ENCODE assay signal across 7 cellular contexts in genomic region chrX:47129879-47130358, GRCh38. TPM values are rescaled to one million over a fixed set of nuclear protein-coding genes. Genes with fewer than 3 reads are reported as not detected.
DNase-seq lines count a peak whose midpoint lies in the region; ATAC-seq and TF ChIP-seq lines count a peak whose summit lies in the region.

No MANE protein-coding gene starts in this region.

- H3K36me3 ChIP-seq in HCT116 (ENCODE audit: control insufficient read depth in 1 of 2, insufficient read depth in 2 of 2, low read length in 2 of 2) (no peaks in the 10 kb centered on the region), skeletal muscle tissue (ENCODE audit: control insufficient read depth in 3 of 3, insufficient read depth in 3 of 3, low read length in 3 of 3) (no peaks in the 10 kb centered on the region)

- H2AFZ ChIP-seq in HCT116 (ENCODE audit: low read depth, low read length, poor library complexity, severe bottlenecking): no peak overlapping the region

- H3K36me3 Mint-ChIP-seq in T-cell: no peaks in the 10 kb centered on the region

- CTCF ChIA-PET in HCT116 (lab: Charles Lee) (interaction anchor here (2.2 kb wide), 1 partner anchor 15 kb away, joined by 8 read pairs; the partner anchor contains the start of genes NDUFB11 and RBM10), T-cell (lab: Charles Lee) (interaction anchor here (0.5 to 1.5 kb wide), 3 partner anchors 15 to 695 kb away, joined by 3 to 6 read pairs (median 3); partner anchors contain the start of gene NDUFB11 (in 1 of the 2))

- H3K9me2 ChIP-seq in HCT116 (ENCODE audit: insufficient read depth): no peaks in the 10 kb centered on the region

- H3K27me3 ChIP-seq in HCT116 (ENCODE audit: insufficient read depth, low read length) (no peaks in the 10 kb centered on the region), skeletal muscle tissue (ENCODE audit: control insufficient read depth in 3 of 3, insufficient read depth in 3 of 3, low read length in 3 of 3) (no peaks in the 10 kb centered on the region)

- TF ChIP-seq CTCF in HCT116 (IDR thresholded peaks at IDR 0.05 in 2 of 3, conservative IDR thresholded peaks at IDR 0.05 in 1 of 3; ENCODE audit: borderline replicate concordance in 1 of 3, insufficient read depth in 1 of 3, low read depth in 2 of 3, low read length in 2 of 3) (no peak), foreskin fibroblast (IDR thresholded peaks at IDR 0.05; ENCODE audit: low read depth, low read length) (no peak)

- POLR2A ChIA-PET in HCT116 (lab: Charles Lee): interaction anchor here (1.3 to 1.7 kb wide), 2 partner anchors 15 kb away, joined by 7 read pairs; partner anchors contain the start of genes NDUFB11 and RBM10
- POLR2A ChIA-PET in T-cell (lab: Charles Lee): interaction anchor here (0.6 to 1.0 kb wide), 4 partner anchors 14 to 426 kb away, joined by 4 to 6 read pairs (median 4); partner anchors contain the start of gene RP2 (in 1 of the 2)

- RAD21 ChIA-PET in HCT116 (lab: Charles Lee; ENCODE audit: low non-redundant PET in 1 of 2, low total read pairs in 2 of 2, uncharacterized antibody in 2 of 2, unreplicated experiment in 2 of 2): no interaction called here

- ATAC-seq in HCT116 (no peak), T-cell (replicated peaks in 1 of 4) (no peak), HG03457 (IDR thresholded peaks at IDR 0.05; ENCODE audit: unreplicated experiment) (no peak)

- intact Hi-C loops in HCT116 (cut with micrococcal nuclease): no loop called here

- no peak for TF ChIP-seq RAD21 in HCT116 (IDR thresholded peaks at IDR 0.05; ENCODE audit: low read depth)

- H3K27me3 Mint-ChIP-seq in T-cell: no peaks in the 10 kb centered on the region

- peak overlapping the region; percentile 88 to 95 (median 95) for H3K4me3 Mint-ChIP-seq in T-cell

- no peak for TF ChIP-seq POLR2A in HCT116 (IDR thresholded peaks at IDR 0.05; ENCODE audit: borderline replicate concordance, extremely low read depth, insufficient read depth, insufficient read length)

- no TSS peak for BruUV-seq in HCT116 (replicated peaks; lab: Mats Ljungman, UMichigan)

- DNase-seq in HCT116 (ENCODE audit: low read depth, low spot score) (no peak), T-cell (no peak), foreskin fibroblast (no peak), OCI-M1 (lab: John Stamatoyannopoulos, UW) (no peak), germinal center (ENCODE audit: low spot score) (no peak)

- H3K9me3 Mint-ChIP-seq in T-cell: no peaks in the 10 kb centered on the region

- H4K20me1 ChIP-seq in HCT116 (ENCODE audit: insufficient read depth): no peaks in the 10 kb centered on the region

- peaks cover 0 to 6% (median 2%) of the 10 kb centered on the region in 3 donors for H3K4me1 Mint-ChIP-seq in T-cell

- H3K79me2 ChIP-seq in HCT116 (ENCODE audit: insufficient read depth, low read length): no peaks in the 10 kb centered on the region

- H3K4me3 ChIP-seq in HCT116 (replicated peaks in 1 of 2; ENCODE audit: low read depth in 1 of 2, low read length in 2 of 2): peak overlapping the region; percentile 59 to 65
- H3K4me3 ChIP-seq in foreskin fibroblast (ENCODE audit: low read depth in 1 of 2, low read length in 2 of 2): peak overlapping the region; percentile 58 to 79
- peak overlapping the region; percentile 81 to 83 (median 83) for H3K4me3 ChIP-seq in skeletal muscle tissue (ENCODE audit: low read length in 3 of 3)

- peak overlapping the region; percentile 78 for H3K4me2 ChIP-seq in HCT116 (ENCODE audit: low read length)

- H3K27ac ChIP-seq in HCT116 (ENCODE audit: low read depth, low read length) (no peak overlapping the region), skeletal muscle tissue (ENCODE audit: low read depth, low read length) (peak overlapping the region; percentile 80)

- H3K9me3 ChIP-seq in HCT116 (ENCODE audit: control insufficient read depth in 1 of 2, insufficient read depth in 1 of 2, low read depth in 1 of 2, low read length in 2 of 2) (no peaks in the 10 kb centered on the region), skeletal muscle tissue (ENCODE audit: control insufficient read depth in 3 of 3, low read length in 3 of 3) (peaks cover 0 to 2% (median 0%) of the 10 kb centered on the region in 3 donors)

- H3K4me1 ChIP-seq in HCT116 (ENCODE audit: control insufficient read depth in 1 of 2, insufficient read depth in 2 of 2, low read length in 2 of 2) (peaks cover 0 to 4% of the 10 kb centered on the region in 2 experiments; a peak in 2 of 4 replicates), skeletal muscle tissue (ENCODE audit: control insufficient read depth in 3 of 3, insufficient read depth in 3 of 3, low read length in 3 of 3) (no peaks in the 10 kb centered on the region)

- H3K27ac Mint-ChIP-seq in T-cell: no peak overlapping the region

- H3K9ac ChIP-seq in HCT116 (ENCODE audit: low read length) (peak overlapping the region; percentile 32; the same call in 1 of the 2 replicates), skeletal muscle tissue (ENCODE audit: low read depth in 1 of 3, low read length in 3 of 3) (peak overlapping the region; percentile 54 to 84 (median 65))

TF ChIP-seq in HCT116, 20 proteins besides CTCF, POLR2A, EP300 and RAD21:
- TF ChIP-seq EGR1 (IDR thresholded peaks at IDR 0.05; ENCODE audit: low read depth) (no peak), ELF1 (IDR thresholded peaks at IDR 0.05; ENCODE audit: borderline replicate concordance, low read depth) (no peak), ZFX (IDR thresholded peaks at IDR 0.05) (no peak), SP1 (IDR thresholded peaks at IDR 0.05; ENCODE audit: low read depth) (no peak)

RNA-seq across cellular contexts. Expression of gene NDUFB11, which starts 14.6 kb away (rescaled TPM):
- 78.9 TPM for total RNA-seq in HCT116 (2021; ENCODE audit: unreplicated experiment)
- polyA plus RNA-seq in HCT116 (2012): 116 and 123 TPM in 2 replicates
- 10 to 100 TPM; 52.9 to 64.1 (median 57.8) TPM for total RNA-seq in T-cell
- total RNA-seq in skeletal muscle tissue: 75.2 TPM

RNA-seq across cellular contexts. Expression of gene RBM10, which starts 15.1 kb away (rescaled TPM):
- total RNA-seq in HCT116 (2021; ENCODE audit: unreplicated experiment) (56.9 TPM), T-cell (10 to 100 TPM; 37.3 to 60.3 (median 55.8) TPM), skeletal muscle tissue (30.8 TPM)
- 67.3 and 69.3 TPM in 2 replicates for polyA plus RNA-seq in HCT116 (2012)

RNA-seq across cellular contexts. Expression of gene RGN, which starts 51.7 kb away (rescaled TPM):
- total RNA-seq in HCT116 (2021; ENCODE audit: unreplicated experiment) (not detected), T-cell (under 1 TPM in 1 of 5 donors, not detected in 4; 0.32 TPM), skeletal muscle tissue (3.1 TPM)
- 0.04 TPM in 1 of 2 replicates, not detected in the other for polyA plus RNA-seq in HCT116 (2012)
